Comparison of ENCODE assay signal across 22 cellular contexts in the genomic region with DNA sequence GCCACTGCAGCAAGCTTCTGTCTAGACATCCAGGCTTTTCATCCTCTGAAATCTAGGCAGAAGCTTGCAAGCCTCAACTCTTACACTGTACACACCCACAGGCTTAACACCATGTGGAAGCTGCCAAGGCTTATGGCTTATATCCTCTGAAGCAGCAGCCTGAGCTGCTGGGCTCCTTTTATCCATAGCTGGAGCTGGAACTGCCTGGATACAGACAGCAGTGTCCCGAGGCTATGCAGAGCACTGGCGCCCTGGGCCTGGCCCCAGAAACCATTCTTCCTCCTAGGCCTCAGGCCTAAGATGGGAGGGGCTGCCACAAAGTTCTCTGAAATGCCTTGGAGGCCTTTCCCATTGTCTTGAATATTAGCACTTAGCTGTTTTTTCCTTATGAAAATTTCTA.
"Had no signal": no experiment of that assay in that cellular context is flagged by ENCODE, and none has a peak within 500 bp of the region (broad histone marks: within the 10 kb centered on the region; RNA-seq: fewer than 3 reads in every experiment).

No MANE protein-coding gene starts in this region.

- H3K27me3 ChIP-seq: neural progenitor cell, ovary, right lobe of liver, sigmoid colon, stomach, thyroid gland, tibial nerve, upper lobe of right lung, uterus had no signal

- H3K27ac ChIP-seq: neural progenitor cell, ovary, parathyroid adenoma, psoas muscle, right lobe of liver, sigmoid colon, stomach, thoracic aorta, thyroid gland, tibial nerve, upper lobe of right lung, uterus had no signal

- H3K4me3 ChIP-seq: neural progenitor cell, ovary, psoas muscle, right lobe of liver, sigmoid colon, stomach, thoracic aorta, thyroid gland, tibial nerve, upper lobe of right lung, uterus had no signal

- H3K4me1 ChIP-seq: neural progenitor cell, parathyroid adenoma, psoas muscle, right lobe of liver, sigmoid colon, tibial nerve, upper lobe of right lung, uterus had no signal

- DNase-seq: natural killer cell; occipital lobe; ovary; psoas muscle; right cardiac atrium; right lobe of liver; sigmoid colon; small intestine; stimulated activated CD4-positive, alpha-beta T cell treated with anti-CD3 and anti-CD28 coated beads, Interleukin-15, amount 100 ng/mL, for 24 hours; stimulated activated CD4-positive, alpha-beta T cell treated with anti-CD3 and anti-CD28 coated beads, Interleukin-2, amount 100 ng/mL, for 24 hours; stimulated activated CD4-positive, alpha-beta T cell treated with anti-CD3 and anti-CD28 coated beads, Interleukin-2, amount 100 ng/mL, for 48 hours; stimulated activated CD4-positive, alpha-beta T cell treated with anti-CD3 and anti-CD28 coated beads, Interleukin-4, amount 100 ng/mL, for 24 hours; stimulated activated naive B cell treated with anti-CD40 and anti-IgM and Interleukin-4, amounts not matched to agents 10 μg/mL and 1 μg/mL and 100 μg/mL, for 72 hours; stimulated activated naive CD4-positive, alpha-beta T cell treated with Interleukin-2 at 50 U/mL for 16 hours; stomach; thyroid gland; upper lobe of right lung; uterus had no signal

- H3K9me3 ChIP-seq: ovary, psoas muscle, right lobe of liver, thoracic aorta, thyroid gland, upper lobe of right lung had no signal

- H3K36me3 ChIP-seq: neural progenitor cell, ovary, right lobe of liver, sigmoid colon, stomach, thoracic aorta, thyroid gland, tibial nerve, upper lobe of right lung, uterus had no signal
